In genomic region chr1:205576011-205576410, GRCh38 we compare ENCODE assay signal across 14 cellular contexts.
"Had no signal": no experiment of that assay in that cellular context is flagged by ENCODE, and none has a peak within 500 bp of the region (broad histone marks: within the 10 kb centered on the region; RNA-seq: fewer than 3 reads in every experiment).

No MANE protein-coding gene starts in this region.

- H3K4me1 ChIP-seq: breast epithelium had no signal

- H3K27ac ChIP-seq: breast epithelium, ovary, skin epidermis had no signal

- ATAC-seq: activated T-cell treated with anti-CD3 and anti-CD28 coated beads, Interleukin-2, amount 50 U/mL, for 4 hours; stimulated activated memory B cell treated with anti-CD40 and anti-IgM and Interleukin-4, amounts not matched to agents 10 μg/mL and 1 μg/mL and 100 μg/mL, for 72 hours; T-helper 17 cell had no signal

- H3K36me3 ChIP-seq: breast epithelium, ovary had no signal

- H3K27me3 ChIP-seq: breast epithelium, ovary had no signal

- H3K4me3 ChIP-seq: breast epithelium, ovary, skin epidermis had no signal

- H3K9me3 ChIP-seq: breast epithelium, ovary had no signal

- DNase-seq: activated CD4-positive, alpha-beta T cell treated with anti-CD3 and anti-CD28 coated beads, Interleukin-2, amount 50 U/mL, for 1 hour; activated CD4-positive, CD25-positive, alpha-beta regulatory T cell; activated gamma-delta T cell treated with Interleukin-2 at 50 U/mL for 16 hours; activated naive CD8-positive, alpha-beta T cell treated with anti-CD3 and anti-CD28 coated beads, Interleukin-2, amount 10 ng/mL, durations not matched to agents 7 days and 5 days; activated T-cell treated with anti-CD3 and anti-CD28 coated beads, Interleukin-2, amount 50 U/mL, for 4 hours; anterior cingulate cortex; immature natural killer cell; ovary; retina; T-helper 17 cell; trophoblast cell had no signal
